ENCODE assay signal across 20 cellular contexts in genomic region chr5:175894251-175894650, GRCh38. TPM values are rescaled to one million over a fixed set of nuclear protein-coding genes. Genes with fewer than 3 reads are reported as not detected.
A peak's percentile ranks its signal among the peaks of the same experiment; 100 is the strongest.
DNase-seq lines count a peak whose midpoint lies in the region; ATAC-seq and TF ChIP-seq lines count a peak whose summit lies in the region.
"Had no signal": no experiment of that assay in that cellular context is flagged by ENCODE, and none has a peak within 500 bp of the region (broad histone marks: within the 10 kb centered on the region; RNA-seq: fewer than 3 reads in every experiment).

No MANE protein-coding gene starts in this region.

- H3K4me3 ChIP-seq in BLaER1 (no peak overlapping the region), GM23248 (no peak overlapping the region)
- no peak overlapping the region for H3K4me3 ChIP-seq in CD4-positive, alpha-beta memory T cell (ENCODE audit: low read length in 2 of 2)
- H3K4me3 ChIP-seq: A549, GM23338 had no signal

- ATAC-seq in activated B cell treated with CpG ODN at 0.5 μM for 24 hours (ENCODE audit: low read depth) (no peak), naive B cell (ENCODE audit: low read depth in 2 of 2) (no peak), GM21723 (IDR thresholded peaks at IDR 0.05; ENCODE audit: unreplicated experiment) (no peak)
- ATAC-seq: A549, GM23338, SK-N-SH treated with all-trans-retinoic acid at 6 μM for 48 hours had no signal

- in situ Hi-C loops in GM23248 (cut with MboI): no loop called here

- H3K9me3 ChIP-seq in BLaER1 (peaks cover under 1% of the 10 kb centered on the region; the same call in 1 of the 2 replicates), GM23248 (ENCODE audit: low read depth) (no peaks in the 10 kb centered on the region)
- H3K9me3 ChIP-seq in CD4-positive, alpha-beta memory T cell (ENCODE audit: control insufficient read depth in 1 of 2, low read length in 2 of 2): no peaks in the 10 kb centered on the region
- H3K9me3 ChIP-seq: A549 had no signal

- POLR2A ChIA-PET in CD4-positive, alpha-beta memory T cell (lab: Charles Lee; ENCODE audit: partially characterized antibody): no interaction called here
- POLR2A ChIA-PET in activated B cell treated with CpG ODN at 0.5 μM for 24 hours (lab: Charles Lee): no interaction called here

- H3K27ac ChIP-seq in BLaER1: no peak overlapping the region
- no peak overlapping the region for H3K27ac ChIP-seq in CD4-positive, alpha-beta memory T cell (ENCODE audit: low read depth, low read length)
- H3K27ac ChIP-seq in GM23248: no peak overlapping the region

- H3K27me3 ChIP-seq in BLaER1 (no peaks in the 10 kb centered on the region), GM23248 (replicated peaks; ENCODE audit: insufficient read depth) (no peaks in the 10 kb centered on the region; the same call in 1 of the 2 replicates)
- H3K27me3 ChIP-seq in CD4-positive, alpha-beta memory T cell (ENCODE audit: insufficient read depth, low read length): no peaks in the 10 kb centered on the region

- H3K36me3 Mint-ChIP-seq in CD4-positive, alpha-beta memory T cell: peaks cover 1 to 10% of the 10 kb centered on the region in 2 donors
- H3K36me3 Mint-ChIP-seq in activated B cell treated with CpG ODN at 0.5 μM for 24 hours (ENCODE audit: low read depth) (no peaks in the 10 kb centered on the region), naive B cell (peaks cover 3 to 16% of the 10 kb centered on the region in 2 donors)

- H3K36me3 ChIP-seq in BLaER1 (no peaks in the 10 kb centered on the region), GM23248 (ENCODE audit: low read depth) (no peaks in the 10 kb centered on the region)
- no peaks in the 10 kb centered on the region for H3K36me3 ChIP-seq in CD4-positive, alpha-beta memory T cell (ENCODE audit: insufficient read depth, low read length)

- H2AFZ ChIP-seq in GM23248: no peak overlapping the region
- H2AFZ ChIP-seq: GM23338 had no signal

- no peaks in the 10 kb centered on the region for H3K9me2 ChIP-seq in GM23248 (ENCODE audit: insufficient read depth)

- H3K27ac Mint-ChIP-seq in CD4-positive, alpha-beta memory T cell: peak overlapping the region in 5 of 7 donors; percentile 41 to 91 (median 67)
- H3K27ac Mint-ChIP-seq in activated B cell treated with CpG ODN at 0.5 μM for 24 hours (peak overlapping the region; percentile 6), naive B cell (peak overlapping the region in 4 of 6 donors; percentile 60 to 94 (median 76))
- H3K27ac Mint-ChIP-seq: GM23338 had no signal

- H3K9ac ChIP-seq in BLaER1: no peak overlapping the region
- H3K9ac ChIP-seq in GM23248: no peak overlapping the region

- H3K4me2 ChIP-seq in BLaER1: peak overlapping the region; percentile 90
- H3K4me2 ChIP-seq in GM23248 (ENCODE audit: unreplicated experiment): no peak overlapping the region
- H3K4me2 ChIP-seq: A549, GM23338 had no signal

- WGBS in GM23248 (ENCODE audit: low coverage in 1 of 2, low lambda C conversion rate in 2 of 2, missing lambda C conversion rate in 2 of 2), 2 experiments: 26 to 30% methylated on average over 6 of the region's 6 CpGs

- no peaks in the 10 kb centered on the region for H3K27me3 Mint-ChIP-seq in CD4-positive, alpha-beta memory T cell
- H3K27me3 Mint-ChIP-seq in activated B cell treated with CpG ODN at 0.5 μM for 24 hours (peaks cover 30% of the 10 kb centered on the region), naive B cell (peaks cover 29 to 41% (median 36%) of the 10 kb centered on the region in 3 donors)

- H3K9me3 Mint-ChIP-seq in CD4-positive, alpha-beta memory T cell: peaks cover 0 to 4% (median 0%) of the 10 kb centered on the region in 8 donors
- H3K9me3 Mint-ChIP-seq in activated B cell treated with CpG ODN at 0.5 μM for 24 hours (peaks cover 1% of the 10 kb centered on the region), naive B cell (peaks cover 0 to 4% (median 2%) of the 10 kb centered on the region in 7 donors)
- H3K9me3 Mint-ChIP-seq: GM23338, IgD-negative memory B cell had no signal

- CTCF ChIA-PET in CD4-positive, alpha-beta memory T cell (lab: Charles Lee; ENCODE audit: partially characterized antibody): interaction anchor here (1.1 kb wide), 1 partner anchor 165 kb away, joined by 3 read pairs; no protein-coding TSS in a partner anchor
- CTCF ChIA-PET in activated B cell treated with CpG ODN at 0.5 μM for 24 hours (lab: Charles Lee): no interaction called here

- no peak for DNase-seq in CD4-positive, alpha-beta memory T cell
- DNase-seq in activated B cell treated with CpG ODN at 0.5 μM for 24 hours (no peak), naive B cell (no peak), GM23248 (no peak), NCI-H1417 (lab: John Stamatoyannopoulos, UW) (no peak)
- DNase-seq: GDM1, HCEC 1CT, Karpas-422, MM.1S, NCI-H2081 treated with DMSO at 0.1 percent for 48 hours, NCI-H2227 treated with DMSO at 0.1 percent for 48 hours, OCI-M1, SHP77 treated with DMSO at 0.1 percent for 48 hours had no signal

- H3K79me2 ChIP-seq in GM23248 (ENCODE audit: insufficient read depth): no peaks in the 10 kb centered on the region

- intact Hi-C loops in CD4-positive, alpha-beta memory T cell (cut with micrococcal nuclease): no loop called here
- intact Hi-C loops in activated B cell treated with CpG ODN at 0.5 μM for 24 hours (cut with micrococcal nuclease): loop anchor here (2.0 to 10.0 kb wide), 3 partner anchors 53 to 419 kb away; partner anchors contain the start of gene SFXN1

- H3F3A ChIP-seq in GM23248 (ENCODE audit: insufficient read depth): no peaks in the 10 kb centered on the region

- peaks cover 20 to 48% (median 29%) of the 10 kb centered on the region in 4 donors for H3K4me1 Mint-ChIP-seq in CD4-positive, alpha-beta memory T cell
- peaks cover 28% of the 10 kb centered on the region for H3K4me1 Mint-ChIP-seq in activated B cell treated with CpG ODN at 0.5 μM for 24 hours
- peaks cover 32 to 35% (median 35%) of the 10 kb centered on the region in 3 donors for H3K4me1 Mint-ChIP-seq in naive B cell

- TF ChIP-seq CTCF in activated B cell treated with CpG ODN at 0.5 μM for 24 hours (IDR thresholded peaks at IDR 0.05): no peak

- H4K20me1 ChIP-seq in BLaER1 (peaks cover 20% of the 10 kb centered on the region), GM23248 (ENCODE audit: insufficient read depth) (no peaks in the 10 kb centered on the region)

- peaks cover 39% of the 10 kb centered on the region for H3K4me1 ChIP-seq in BLaER1
- peaks cover 28% of the 10 kb centered on the region for H3K4me1 ChIP-seq in CD4-positive, alpha-beta memory T cell (ENCODE audit: insufficient read depth, low read length)
- no peaks in the 10 kb centered on the region for H3K4me1 ChIP-seq in GM23248 (ENCODE audit: insufficient read depth)

- H3K4me3 Mint-ChIP-seq in CD4-positive, alpha-beta memory T cell: peak overlapping the region in 3 of 8 donors; percentile 1 to 50 (median 7)
- H3K4me3 Mint-ChIP-seq in activated B cell treated with CpG ODN at 0.5 μM for 24 hours: no peak overlapping the region
- peak overlapping the region in 5 of 8 donors; percentile 0 to 62 (median 36) for H3K4me3 Mint-ChIP-seq in naive B cell
- H3K4me3 Mint-ChIP-seq: GM23338 had no signal

RNA-seq across cellular contexts. Expression of gene CPLX2, which starts 22.9 kb away (rescaled TPM):
- total RNA-seq in CD4-positive, alpha-beta memory T cell: not detected
- polyA plus RNA-seq in CD4-positive, alpha-beta memory T cell: under 1 TPM in 1 of 2 donors, not detected in 1; 0.05 TPM
- total RNA-seq in activated B cell treated with CpG ODN at 0.5 μM for 24 hours: not detected in 2 replicates
- polyA plus RNA-seq in naive B cell (ENCODE audit: low read depth in 6 of 6) (not detected), GM23248 (2016; fragmentation: Nextera tagmentation; extraction: Ambion mirVana) (not detected in 2 replicates)
- total RNA-seq in GM23248 (2014; rRNA removed; shearing (Covaris generic)): not detected in 2 replicates
- total RNA-seq: RPMI7951 had no signal
- polyA plus RNA-seq: IgD-negative memory B cell had no signal

Comparison
In these comparisons a context has a peak if more than half of its experiments do, and no peak if none do; other contexts are left out.
1. H3K27ac Mint-ChIP-seq: peak in every context shown above with its lines; median percentile 76 in naive B cell; 67 in CD4-positive, alpha-beta memory T cell; 6 in activated B cell treated with CpG ODN at 0.5 μM for 24 hours.